ENCODE assay signal across 14 cellular contexts in the genomic region with DNA sequence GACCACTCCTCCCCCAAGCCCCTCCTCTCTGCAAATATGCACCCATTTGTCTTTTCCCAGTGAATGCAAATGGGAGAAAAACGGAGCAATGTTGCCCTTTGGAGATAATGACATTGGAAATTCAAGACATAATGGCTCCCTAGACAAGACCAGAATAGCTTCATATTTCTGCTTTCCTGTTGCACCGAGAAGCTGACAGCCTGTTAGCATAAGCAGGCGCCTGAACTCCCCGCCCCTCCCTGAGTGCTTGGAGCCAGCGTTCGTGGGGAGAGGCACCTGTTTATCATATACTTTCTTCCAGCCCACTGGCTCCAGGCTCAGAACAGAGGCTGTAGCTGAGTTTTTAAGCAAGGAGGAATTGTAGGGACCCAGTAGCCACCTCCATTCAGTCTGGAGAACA. TPM values are rescaled to one million over a fixed set of nuclear protein-coding genes. Genes with fewer than 3 reads are reported as not detected.
DNase-seq lines count a peak whose midpoint lies in the region; ATAC-seq and TF ChIP-seq lines count a peak whose summit lies in the region.
"Had no signal": no experiment of that assay in that cellular context is flagged by ENCODE, and none has a peak within 500 bp of the region (broad histone marks: within the 10 kb centered on the region; RNA-seq: fewer than 3 reads in every experiment).

No MANE protein-coding gene starts in this region.

- H3K27ac ChIP-seq in endodermal cell (ENCODE audit: low read depth, low read length) = no peak overlapping the region
- H3K27ac ChIP-seq: vagina had no signal

- H3K27me3 Mint-ChIP-seq in endodermal cell (ENCODE audit: insufficient read depth) = peaks cover 21% of the 10 kb centered on the region

- DNase-seq in NCI-H2081 (lab: John Stamatoyannopoulos, UW) (peak; percentile 37 to 59), NCI-H2081 treated with DMSO at 0.1 percent for 48 hours (lab: John Stamatoyannopoulos, UW) (no peak), NCI-H345 (lab: John Stamatoyannopoulos, UW) (peak; percentile 71), endodermal cell (peak; percentile 38), inferior parietal cortex (ENCODE audit: extremely low spot score) (no peak), MG63 (no peak)
- peak; percentile 22 for DNase-seq in stimulated activated CD8-positive, alpha-beta memory T cell treated with anti-CD3 and anti-CD28 coated beads, Interleukin-4, amount 100 ng/mL, for 48 hours
- DNase-seq: activated CD4-positive, alpha-beta T cell treated with anti-CD3 and anti-CD28 coated beads, Interleukin-2, amount 50 U/mL, for 4 hours; aorta; MM.1S had no signal

- no peaks in the 10 kb centered on the region for H3K36me3 Mint-ChIP-seq in endodermal cell (ENCODE audit: low read depth)
- H3K36me3 Mint-ChIP-seq: stimulated activated memory B cell treated with anti-CD40 and anti-IgM and Interleukin-4, amounts not matched to agents 10 μg/mL and 1 μg/mL and 100 μg/mL, for 72 hours had no signal

- H3K36me3 ChIP-seq in endodermal cell (ENCODE audit: control insufficient read depth, insufficient read depth, low read length) (no peaks in the 10 kb centered on the region), MG63 (no peaks in the 10 kb centered on the region)
- H3K36me3 ChIP-seq: vagina had no signal

- H3K4me3 ChIP-seq in endodermal cell (ENCODE audit: low read length) (no peak overlapping the region), MG63 (no peak overlapping the region)
- H3K4me3 ChIP-seq: lung, vagina had no signal

- H3K27me3 ChIP-seq in endodermal cell (ENCODE audit: control insufficient read depth, insufficient read depth, low read length, poor library complexity, severe bottlenecking) (no peaks in the 10 kb centered on the region), MG63 (peaks cover 3% of the 10 kb centered on the region; the same call in 1 of the 2 replicates)
- H3K27me3 ChIP-seq: vagina had no signal

- H3K4me1 ChIP-seq in endodermal cell (ENCODE audit: control insufficient read depth, insufficient read depth, low read length) = peaks cover 23% of the 10 kb centered on the region

- no peaks in the 10 kb centered on the region for H3K9me3 Mint-ChIP-seq in endodermal cell
- H3K9me3 Mint-ChIP-seq: stimulated activated memory B cell treated with anti-CD40 and anti-IgM and Interleukin-4, amounts not matched to agents 10 μg/mL and 1 μg/mL and 100 μg/mL, for 72 hours had no signal

- H3K4me1 Mint-ChIP-seq in endodermal cell = peaks cover 56% of the 10 kb centered on the region

- 71 to 75% methylated on average over 3 to 6 of the region's 6 CpGs for WGBS in endodermal cell (ENCODE audit: insufficient coverage in 1 of 2, insufficient read length in 1 of 2), 2 experiments

- TF ChIP-seq CTCF in endodermal cell (conservative IDR thresholded peaks at IDR 0.05) = no peak

- no peaks in the 10 kb centered on the region for H3K9me3 ChIP-seq in endodermal cell (ENCODE audit: control insufficient read depth, low read length)
- H3K9me3 ChIP-seq in MG63 = no peaks in the 10 kb centered on the region
- H3K9me3 ChIP-seq: vagina had no signal

- H3K27ac Mint-ChIP-seq in endodermal cell = no peak overlapping the region
- H3K27ac Mint-ChIP-seq: stimulated activated memory B cell treated with anti-CD40 and anti-IgM and Interleukin-4, amounts not matched to agents 10 μg/mL and 1 μg/mL and 100 μg/mL, for 72 hours had no signal

- no peak overlapping the region for H3K9ac ChIP-seq in endodermal cell (ENCODE audit: extremely low read depth, low read length, poor library complexity, severe bottlenecking)

- ATAC-seq in GM18511 (IDR thresholded peaks at IDR 0.05; ENCODE audit: unreplicated experiment) = no peak
- ATAC-seq: stimulated activated memory B cell treated with anti-CD40 and anti-IgM and Interleukin-4, amounts not matched to agents 10 μg/mL and 1 μg/mL and 100 μg/mL, for 72 hours had no signal

- no peak overlapping the region for H3K4me3 Mint-ChIP-seq in endodermal cell
- H3K4me3 Mint-ChIP-seq: stimulated activated memory B cell treated with anti-CD40 and anti-IgM and Interleukin-4, amounts not matched to agents 10 μg/mL and 1 μg/mL and 100 μg/mL, for 72 hours had no signal

RNA-seq across cellular contexts. Expression of gene FXYD6, which starts 6.1 kb away (rescaled TPM):
- total RNA-seq in endodermal cell = 10 to 100 TPM; 54.1 to 61.8 TPM
- polyA plus RNA-seq in endodermal cell (2013, experiment 1 of 2) = 197 TPM
- polyA plus RNA-seq in endodermal cell (2013, experiment 2 of 2) = 184 TPM
- total RNA-seq in MG63 (2014; rRNA removed; shearing (Covaris generic); ENCODE audit: low replicate concordance) = not detected in 2 replicates

RNA-seq across cellular contexts. Expression of gene TMPRSS13, which starts 46.7 kb away (rescaled TPM):
- 1 to 10 TPM; 2.5 to 6.4 TPM for total RNA-seq in endodermal cell
- polyA plus RNA-seq in endodermal cell (2013, experiment 1 of 2) = 0.61 TPM
- 0.46 TPM for polyA plus RNA-seq in endodermal cell (2013, experiment 2 of 2)
- not detected in 2 replicates for total RNA-seq in MG63 (2014; rRNA removed; shearing (Covaris generic); ENCODE audit: low replicate concordance)

RNA-seq across cellular contexts. Expression of gene FXYD2, which starts 58.0 kb away (rescaled TPM):
- total RNA-seq in endodermal cell = 1 to 10 TPM; 3.0 TPM
- polyA plus RNA-seq in endodermal cell (2013, experiment 1 of 2) = 1.0 TPM
- polyA plus RNA-seq in endodermal cell (2013, experiment 2 of 2) = 1.3 TPM
- not detected in 2 replicates for total RNA-seq in MG63 (2014; rRNA removed; shearing (Covaris generic); ENCODE audit: low replicate concordance)

Comparison
In these comparisons a context has a peak if more than half of its experiments do, and no peak if none do; other contexts are left out.
1. DNase-seq: peak in NCI-H2081 (2 of 2), NCI-H345 (single experiment), endodermal cell (single experiment) and stimulated activated CD8-positive, alpha-beta memory T cell treated with anti-CD3 and anti-CD28 coated beads, Interleukin-4, amount 100 ng/mL, for 48 hours (single experiment); none in NCI-H2081 treated with DMSO at 0.1 percent for 48 hours (single experiment), inferior parietal cortex (single experiment) and MG63 (single experiment).
2. RNA of gene FXYD6, which starts 6.1 kb away (total RNA-seq): 54.1 to 61.8 TPM in endodermal cell; not detected in MG63; every median in the first group is over 10 times any median in the second.